1 cellular context compared by ENCODE assay signal in genomic region chr20:16245879-16246278, GRCh38.
TF ChIP-seq lines count a peak whose summit lies in the region.

No MANE protein-coding gene starts in this region.

TF ChIP-seq in HepG2, 621 proteins besides CTCF, POLR2A, EP300 and RAD21 (continued from another document):
- TF ChIP-seq MZF1 (CRISPR knock-in tag; IDR thresholded peaks at IDR 0.05; ENCODE audit: borderline replicate concordance), result no peak
- no peak for TF ChIP-seq RNF219 (CRISPR knock-in tag; IDR thresholded peaks at IDR 0.05)
- TF ChIP-seq ZNF296 (CRISPR knock-in tag; conservative IDR thresholded peaks at IDR 0.05), result no peak
